30 cellular contexts compared by ENCODE assay signal in genomic region chr6:144202879-144203468, GRCh38.
"Had no signal": no experiment of that assay in that cellular context is flagged by ENCODE, and none has a peak within 500 bp of the region (broad histone marks: within the 10 kb centered on the region; RNA-seq: fewer than 3 reads in every experiment).

No MANE protein-coding gene starts in this region.

- H3K4me3 ChIP-seq: dorsolateral prefrontal cortex, esophagus muscularis mucosa, heart right ventricle, lower lobe of right lung, mucosa of descending colon, ovary, psoas muscle, skin epidermis, thoracic aorta, tibial nerve, upper lobe of left lung had no signal

- H3K27ac ChIP-seq: dorsolateral prefrontal cortex, esophagus muscularis mucosa, foreskin keratinocyte, heart right ventricle, lower lobe of right lung, ovary, psoas muscle, skin epidermis, thoracic aorta, tibial nerve, upper lobe of left lung had no signal

- DNase-seq: dorsolateral prefrontal cortex; effector CD4-positive, alpha-beta T cell; foreskin keratinocyte; glutamatergic neuron; heart right ventricle; hippocampal formation; immature natural killer cell; islet precursor cell; kidney glomerular epithelial cell; left colon; left ventricle myocardium superior; lower lobe of right lung; mucosa of descending colon; naive B cell; nephron progenitor cell; occipital lobe; ovary; posterior cingulate gyrus; psoas muscle; right cardiac atrium; stimulated activated CD4-positive, alpha-beta T cell treated with anti-CD3 and anti-CD28 coated beads, Interleukin-15, amount 100 ng/mL, for 24 hours; stimulated activated CD4-positive, alpha-beta T cell treated with anti-CD3 and anti-CD28 coated beads, Interleukin-2, amount 100 ng/mL, for 48 hours; stimulated activated naive B cell treated with anti-CD40 and anti-IgM and Interleukin-4, amounts not matched to agents 10 μg/mL and 1 μg/mL and 100 μg/mL, for 72 hours; upper lobe of left lung had no signal

- H3K4me1 Mint-ChIP-seq: mesothelial cell of epicardium; naive B cell; nephron progenitor cell; stimulated activated naive B cell treated with anti-CD40 and anti-IgM and Interleukin-4, amounts not matched to agents 10 μg/mL and 1 μg/mL and 100 μg/mL, for 72 hours had no signal

- H3K36me3 ChIP-seq: esophagus muscularis mucosa, heart right ventricle, lower lobe of right lung, ovary, thoracic aorta, tibial nerve, upper lobe of left lung had no signal

- H3K4me3 Mint-ChIP-seq: immature natural killer cell; mesothelial cell of epicardium; naive B cell; nephron progenitor cell; stimulated activated naive B cell treated with anti-CD40 and anti-IgM and Interleukin-4, amounts not matched to agents 10 μg/mL and 1 μg/mL and 100 μg/mL, for 72 hours; stimulated activated naive CD8-positive, alpha-beta T cell treated with anti-CD3 and anti-CD28 coated beads, Interleukin-15, Interleukin-2, amounts not matched to agents 100 ng/mL and 50 ng/mL, for 24 hours had no signal

- ATAC-seq: foreskin keratinocyte; heart right ventricle; left colon; left ventricle myocardium superior; lower lobe of right lung; mucosa of descending colon; psoas muscle; right cardiac atrium; stimulated activated naive B cell treated with anti-CD40 and anti-IgM and Interleukin-4, amounts not matched to agents 10 μg/mL and 1 μg/mL and 100 μg/mL, for 72 hours had no signal

- H3K27me3 ChIP-seq: esophagus muscularis mucosa, heart right ventricle, ovary, tibial nerve, upper lobe of left lung had no signal

- H3K4me1 ChIP-seq: esophagus muscularis mucosa, foreskin keratinocyte, heart right ventricle, lower lobe of right lung, psoas muscle, tibial nerve, upper lobe of left lung had no signal

- H3K27ac Mint-ChIP-seq: mesothelial cell of epicardium; naive B cell; nephron progenitor cell; stimulated activated naive B cell treated with anti-CD40 and anti-IgM and Interleukin-4, amounts not matched to agents 10 μg/mL and 1 μg/mL and 100 μg/mL, for 72 hours; stimulated activated naive CD8-positive, alpha-beta T cell treated with anti-CD3 and anti-CD28 coated beads, Interleukin-15, Interleukin-2, amounts not matched to agents 100 ng/mL and 50 ng/mL, for 24 hours had no signal
